Comparison of ENCODE assay signal across 9 cellular contexts in genomic region chr3:55690746-55691540, GRCh38.
A peak's percentile ranks its signal among the peaks of the same experiment; 100 is the strongest.
DNase-seq lines count a peak whose midpoint lies in the region; ATAC-seq, FAIRE-seq and TF ChIP-seq lines count a peak whose summit lies in the region.
"Had no signal": no experiment of that assay in that cellular context is flagged by ENCODE, and none has a peak within 500 bp of the region (broad histone marks: within the 10 kb centered on the region; RNA-seq: fewer than 3 reads in every experiment).

No MANE protein-coding gene starts in this region.

- no peaks in the 10 kb centered on the region for H3F3A ChIP-seq in neural cell (ENCODE audit: insufficient read depth, low read length, poor library complexity, severe bottlenecking)

- H3K4me3 ChIP-seq in neural cell (ENCODE audit: low read length), result peak overlapping the region; percentile 34

- no peaks in the 10 kb centered on the region for H3K36me3 ChIP-seq in neural cell (ENCODE audit: insufficient read depth, low read length)

- DNase-seq in NCI-H82 (lab: John Stamatoyannopoulos, UW) (peak; percentile 97), nucleus accumbens (lab: John Stamatoyannopoulos, UW) (no peak), frontal cortex (ENCODE audit: low spot score in 2 of 2) (no peak)

- peak; percentile 66 for ATAC-seq in GM18867 (IDR thresholded peaks at IDR 0.05; ENCODE audit: unreplicated experiment)
- ATAC-seq in HG02798 (IDR thresholded peaks at IDR 0.05; ENCODE audit: poor library complexity, unreplicated experiment), result peak; percentile 63
- no peak for ATAC-seq in SK-N-SH treated with all-trans-retinoic acid at 6 μM for 48 hours
- ATAC-seq in HG03025 (IDR thresholded peaks at IDR 0.05; ENCODE audit: low FRiP score, unreplicated experiment), result no peak

- no peaks in the 10 kb centered on the region for H3K79me2 ChIP-seq in neural cell (replicated peaks; ENCODE audit: insufficient read depth, low read length)

- TF ChIP-seq RAD21 in neural cell (conservative IDR thresholded peaks at IDR 0.05), result no peak

- TF ChIP-seq EP300 in neural cell (conservative IDR thresholded peaks at IDR 0.05; ENCODE audit: poor library complexity, severe bottlenecking), result no peak

- H3K9ac ChIP-seq in neural cell (ENCODE audit: low read length), result no peak overlapping the region

- no peaks in the 10 kb centered on the region for H3K9me2 ChIP-seq in neural cell (ENCODE audit: insufficient read depth, low read length)

- H2AFZ ChIP-seq in neural cell (ENCODE audit: low read depth, low read length), result no peak overlapping the region

- H3K27me3 ChIP-seq in neural cell (ENCODE audit: insufficient read depth, low read depth, low read length), result no peaks in the 10 kb centered on the region

- peak overlapping the region; percentile 0 for H3K27ac ChIP-seq in neural cell (ENCODE audit: low read length)

- no peaks in the 10 kb centered on the region for H3K9me3 ChIP-seq in neural cell (ENCODE audit: low read length)

- FAIRE-seq in frontal cortex (lab: Jason Lieb, UNC), result no peak
- FAIRE-seq: colon had no signal

- peak overlapping the region; percentile 7 for H3K4me2 ChIP-seq in neural cell (ENCODE audit: low read length)

- no peaks in the 10 kb centered on the region for H4K20me1 ChIP-seq in neural cell (ENCODE audit: insufficient read depth)

- TF ChIP-seq CTCF in neural cell (IDR thresholded peaks at IDR 0.05; ENCODE audit: poor library complexity, severe bottlenecking), result no peak

TF ChIP-seq in neural cell, 6 proteins besides CTCF, POLR2A, EP300 and RAD21:
- TF ChIP-seq SMC3 (conservative IDR thresholded peaks at IDR 0.05; ENCODE audit: poor library complexity), result peak; percentile 15
- TF ChIP-seq MXI1 (conservative IDR thresholded peaks at IDR 0.05; ENCODE audit: poor library complexity, severe bottlenecking), result no peak
TF ChIP-seq in neural cell: peak in this region for 1.

TF ChIP-seq in SK-N-SH treated with all-trans-retinoic acid at 6 μM for 48 hours, 23 proteins besides CTCF, POLR2A, EP300 and RAD21:
- TF ChIP-seq POU6F1 (CRISPR knock-in tag; IDR thresholded peaks at IDR 0.05; ENCODE audit: borderline replicate concordance, low read depth), result no peak

Comparison
In these comparisons a context has a peak if more than half of its experiments do, and no peak if none do; other contexts are left out.
1. ATAC-seq: peak in GM18867 (single experiment) and HG02798 (single experiment); none in SK-N-SH treated with all-trans-retinoic acid at 6 μM for 48 hours (single experiment) and HG03025 (single experiment).